20 cellular contexts compared by ENCODE assay signal in genomic region chr9:91082709-91083108, GRCh38.
"Had no signal": no experiment of that assay in that cellular context is flagged by ENCODE, and none has a peak within 500 bp of the region (broad histone marks: within the 10 kb centered on the region; RNA-seq: fewer than 3 reads in every experiment).

No MANE protein-coding gene starts in this region.

- H3K4me3 Mint-ChIP-seq: activated naive CD4-positive, alpha-beta T cell treated with anti-CD3 and anti-CD28 coated beads, Interleukin-2, amount 10 ng/mL, durations not matched to agents 7 days and 5 days; activated T-cell treated with anti-CD3 and anti-CD28 coated beads, Interleukin-2, amount 50 U/mL, for 24 hours; natural killer cell; stimulated activated naive B cell treated with anti-CD40 and anti-IgM and Interleukin-4, amounts not matched to agents 10 μg/mL and 1 μg/mL and 100 μg/mL, for 72 hours had no signal

- H3K9me3 Mint-ChIP-seq: activated T-cell treated with anti-CD3 and anti-CD28 coated beads, Interleukin-2, amount 50 U/mL, for 24 hours; natural killer cell had no signal

- H3K4me1 Mint-ChIP-seq: natural killer cell had no signal

- DNase-seq: activated CD4-positive, alpha-beta T cell treated with anti-CD3 and anti-CD28 coated beads for 48 hours; activated CD4-positive, alpha-beta T cell treated with anti-CD3 and anti-CD28 coated beads, Interleukin-2, amount 50 U/mL, for 48 hours; activated CD8-positive, alpha-beta memory T cell treated with anti-CD3 and anti-CD28 coated beads, Interleukin-2, amount 50 U/mL, for 48 hours; activated gamma-delta T cell; activated naive CD4-positive, alpha-beta T cell treated with anti-CD3 and anti-CD28 coated beads, Interleukin-2, amount 10 ng/mL, durations not matched to agents 7 days and 5 days; activated T-cell treated with anti-CD3 and anti-CD28 coated beads, Interleukin-2, amount 50 U/mL, for 24 hours; effector CD8-positive, alpha-beta T cell; esophagus squamous epithelium; left ventricle myocardium inferior; mesendoderm; natural killer cell; stimulated activated CD4-positive, alpha-beta T cell treated with anti-CD3 and anti-CD28 coated beads, Interleukin-1b, Interleukin-23, amount 100 ng/mL, for 48 hours; stimulated activated CD4-positive, alpha-beta T cell treated with anti-CD3 and anti-CD28 coated beads, Interleukin-4, amount 100 ng/mL, for 4 hours; stimulated activated CD8-positive, alpha-beta memory T cell treated with anti-CD3 and anti-CD28 coated beads, Interleukin-4, amount 100 ng/mL, for 48 hours; stimulated activated naive B cell treated with anti-CD40 and anti-IgM and Interleukin-4, amounts not matched to agents 10 μg/mL and 1 μg/mL and 100 μg/mL, for 72 hours; T-helper 9 cell; tibial artery; upper lobe of right lung; WERI-Rb-1 had no signal

- H3K27ac Mint-ChIP-seq: activated naive CD4-positive, alpha-beta T cell treated with anti-CD3 and anti-CD28 coated beads, Interleukin-2, amount 10 ng/mL, durations not matched to agents 7 days and 5 days; activated T-cell treated with anti-CD3 and anti-CD28 coated beads, Interleukin-2, amount 50 U/mL, for 24 hours; natural killer cell; stimulated activated naive B cell treated with anti-CD40 and anti-IgM and Interleukin-4, amounts not matched to agents 10 μg/mL and 1 μg/mL and 100 μg/mL, for 72 hours had no signal

- ATAC-seq: activated CD4-positive, CD25-positive, alpha-beta regulatory T cell treated with anti-CD3 and anti-CD28 coated beads, Interleukin-2, amount 50 U/mL, for 24 hours; natural killer cell; stimulated activated naive B cell treated with anti-CD40 and anti-IgM and Interleukin-4, amounts not matched to agents 10 μg/mL and 1 μg/mL and 100 μg/mL, for 72 hours; upper lobe of right lung had no signal

- H3K36me3 Mint-ChIP-seq: natural killer cell had no signal
